Comparison of ENCODE assay signal across 1 cellular context in genomic region chr15:36844453-36845094, GRCh38.
TF ChIP-seq lines count a peak whose summit lies in the region.

No MANE protein-coding gene starts in this region.

TF ChIP-seq in HEK293, 187 proteins besides CTCF, POLR2A, EP300 and RAD21 (continued from another document):
- TF ChIP-seq PRDM6 (tag by site-specific recombination; IDR thresholded peaks at IDR 0.05) (peak; percentile 69), FEZF1 (tag by site-specific recombination; IDR thresholded peaks at IDR 0.05) (peak; percentile 71), EGR2 (tag by site-specific recombination; IDR thresholded peaks at IDR 0.05; ENCODE audit: low read depth) (no peak), BCL11B (tag by site-specific recombination; IDR thresholded peaks at IDR 0.05; ENCODE audit: low read depth) (no peak)
